ENCODE assay signal across 10 cellular contexts in the genomic region with DNA sequence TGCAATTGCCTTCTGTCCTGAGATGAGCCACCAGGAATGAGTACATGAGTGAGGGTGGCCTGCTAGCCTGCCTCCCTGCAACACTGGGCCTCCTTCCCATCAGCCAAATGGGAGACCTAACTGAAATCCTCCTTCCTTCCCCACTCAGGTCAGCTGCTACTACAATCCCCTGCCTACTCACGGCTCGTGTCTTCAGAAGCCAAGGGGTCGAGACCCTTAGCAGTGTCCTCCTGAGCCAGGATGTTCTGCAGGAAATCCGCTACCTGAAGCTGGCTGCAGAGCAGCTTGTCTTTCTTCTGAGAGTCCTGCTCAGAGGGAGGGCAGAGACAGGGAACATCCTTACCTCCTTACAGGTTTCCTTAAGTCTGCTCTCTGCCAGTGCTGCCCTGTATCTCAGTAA. TPM values are rescaled to one million over a fixed set of nuclear protein-coding genes. Genes with fewer than 3 reads are reported as not detected.
DNase-seq lines count a peak whose midpoint lies in the region; ATAC-seq and TF ChIP-seq lines count a peak whose summit lies in the region.
"Had no signal": no experiment of that assay in that cellular context is flagged by ENCODE, and none has a peak within 500 bp of the region (broad histone marks: within the 10 kb centered on the region; RNA-seq: fewer than 3 reads in every experiment).

No MANE protein-coding gene starts in this region.

- H3K4me3 Mint-ChIP-seq in MCF 10A (ENCODE audit: unreplicated experiment): peak overlapping the region; percentile 95
- H3K4me3 Mint-ChIP-seq in T-helper 17 cell: peak overlapping the region; percentile 96
- H3K4me3 Mint-ChIP-seq in type B pancreatic cell: peak overlapping the region; percentile 95

- H3K4me1 Mint-ChIP-seq in MCF 10A (ENCODE audit: insufficient read depth, unreplicated experiment) (peaks cover 19% of the 10 kb centered on the region), T-helper 17 cell (peaks cover 30% of the 10 kb centered on the region), type B pancreatic cell (ENCODE audit: unreplicated experiment) (peaks cover 5% of the 10 kb centered on the region)

- DNase-seq in MCF 10A (ENCODE audit: unreplicated experiment): no peak
- no peak for DNase-seq in breast epithelium (ENCODE audit: low spot score in 2 of 2)
- no peak for DNase-seq in T-helper 17 cell
- DNase-seq in foreskin fibroblast: no peak
- no peak for DNase-seq in type B pancreatic cell (ENCODE audit: extremely low spot score, unreplicated experiment)
- DNase-seq in COLO829 (ENCODE audit: low spot score): no peak
- DNase-seq in MV-4-11 (lab: John Stamatoyannopoulos, UW): no peak
- DNase-seq: kidney glomerular epithelial cell had no signal

- H3K9me3 Mint-ChIP-seq in MCF 10A (ENCODE audit: unreplicated experiment): no peaks in the 10 kb centered on the region
- H3K9me3 Mint-ChIP-seq in type B pancreatic cell: no peaks in the 10 kb centered on the region

- H3K27me3 Mint-ChIP-seq in MCF 10A (ENCODE audit: insufficient read depth, unreplicated experiment) (no peaks in the 10 kb centered on the region), T-helper 17 cell (no peaks in the 10 kb centered on the region), type B pancreatic cell (no peaks in the 10 kb centered on the region)

- no TSS peak for BruUV-seq in MCF 10A (replicated peaks; lab: Mats Ljungman, UMichigan)

- no peaks in the 10 kb centered on the region for H3K36me3 ChIP-seq in breast epithelium

- no peaks in the 10 kb centered on the region for H3K27me3 ChIP-seq in breast epithelium

- CTCF ChIA-PET in MCF 10A (lab: Yijun Ruan, JAX): interaction anchor here (2.5 kb wide), 1 partner anchor 9 kb away, joined by 9 read pairs; no protein-coding TSS in a partner anchor

- H3K4me3 ChIP-seq in breast epithelium (no peak overlapping the region), foreskin fibroblast (ENCODE audit: low read depth in 1 of 2, low read length in 2 of 2) (peak overlapping the region; percentile 71 to 87)

- intact Hi-C loops in MCF 10A (cut with micrococcal nuclease) (no loop called here), breast epithelium (cut with DNase I; ENCODE audit: low total_unique reads) (no loop called here)

- no peak overlapping the region for H3K27ac ChIP-seq in breast epithelium

- H3K27ac Mint-ChIP-seq in MCF 10A (ENCODE audit: low read depth, unreplicated experiment) (no peak overlapping the region), T-helper 17 cell (peak overlapping the region; percentile 89), type B pancreatic cell (no peak overlapping the region)

- no peaks in the 10 kb centered on the region for H3K4me1 ChIP-seq in breast epithelium

- TF ChIP-seq POLR2A in breast epithelium (IDR thresholded peaks at IDR 0.05): no peak

- H3K9me3 ChIP-seq in breast epithelium: no peaks in the 10 kb centered on the region
- no peaks in the 10 kb centered on the region for H3K9me3 ChIP-seq in T-helper 17 cell (ENCODE audit: control insufficient read depth, low read length, poor library complexity, severe bottlenecking)

- POLR2A ChIA-PET in MCF 10A (lab: Yijun Ruan, JAX): interaction anchor here (0.8 kb wide), 1 partner anchor 24 kb away, joined by 3 read pairs; no protein-coding TSS in a partner anchor

- no peak for TF ChIP-seq CTCF in MCF 10A (IDR thresholded peaks at IDR 0.05; ENCODE audit: unreplicated experiment)
- TF ChIP-seq CTCF in breast epithelium (IDR thresholded peaks at IDR 0.05): no peak
- TF ChIP-seq CTCF in foreskin fibroblast (IDR thresholded peaks at IDR 0.05; ENCODE audit: low read depth, low read length): no peak
- no peak for TF ChIP-seq CTCF in type B pancreatic cell (conservative IDR thresholded peaks at IDR 0.05)

- peaks cover 5% of the 10 kb centered on the region for H3K36me3 Mint-ChIP-seq in MCF 10A (ENCODE audit: insufficient read depth, unreplicated experiment)
- no peaks in the 10 kb centered on the region for H3K36me3 Mint-ChIP-seq in T-helper 17 cell (ENCODE audit: low read depth)
- peaks cover 16% of the 10 kb centered on the region for H3K36me3 Mint-ChIP-seq in type B pancreatic cell

- no peak for ATAC-seq in T-helper 17 cell
- ATAC-seq in GM19035 (IDR thresholded peaks at IDR 0.05; ENCODE audit: unreplicated experiment): no peak
- ATAC-seq: right cardiac atrium had no signal

RNA-seq across cellular contexts. Expression of a gene that starts 1.2 kb away (rescaled TPM):
- total RNA-seq in MCF 10A (2022) (16.0 and 30.4 TPM in 2 replicates), breast epithelium (1 to 10 TPM; 1.3 to 5.0 (median 3.0) TPM), T-helper 17 cell (1 to 10 TPM; 1.8 to 2.1 TPM), type B pancreatic cell (ENCODE audit: low replicate concordance) (28.6 and 59.6 TPM in 2 replicates)

Comparison
In these comparisons a context has a peak if more than half of its experiments do, and no peak if none do; other contexts are left out.
1. H3K4me3 ChIP-seq: peak in foreskin fibroblast (2 of 2); none in breast epithelium (0 of 3).
2. Peak in every context shown above with its lines, with median percentiles within 50 percentile points of each other: H3K4me3 Mint-ChIP-seq.